11 cellular contexts compared by ENCODE assay signal in the genomic region with DNA sequence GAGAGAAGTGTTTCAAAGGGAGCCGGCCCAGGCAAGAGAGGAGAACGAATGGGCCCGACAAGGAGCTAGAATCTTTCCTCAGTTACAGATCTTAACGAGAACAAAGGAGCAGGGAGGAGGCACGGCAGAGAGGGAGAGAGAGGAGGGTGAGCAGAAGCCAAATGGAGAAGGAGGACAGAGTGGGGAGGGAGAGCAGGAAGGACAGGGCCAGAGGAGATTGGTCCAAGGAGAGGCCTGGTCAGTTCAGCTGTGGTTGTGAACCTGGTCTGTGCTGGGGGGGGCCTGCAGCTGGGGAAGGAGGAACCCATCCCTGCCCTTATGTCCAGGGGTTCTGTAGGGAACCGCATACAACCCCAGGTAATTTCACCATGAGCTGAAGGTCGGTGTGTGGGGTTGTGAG.
DNase-seq lines count a peak whose midpoint lies in the region; ATAC-seq and TF ChIP-seq lines count a peak whose summit lies in the region.
"Had no signal": no experiment of that assay in that cellular context is flagged by ENCODE, and none has a peak within 500 bp of the region (broad histone marks: within the 10 kb centered on the region; RNA-seq: fewer than 3 reads in every experiment).

No MANE protein-coding gene starts in this region.

- TF ChIP-seq CTCF in WTC11 (IDR thresholded peaks at IDR 0.05) (no peak), endothelial cell (IDR thresholded peaks at IDR 0.05; ENCODE audit: unreplicated experiment) (no peak), nephron progenitor cell (IDR thresholded peaks at IDR 0.05) (no peak)

- ATAC-seq in WTC11 (no peak), GM21619 (IDR thresholded peaks at IDR 0.05; ENCODE audit: unreplicated experiment) (no peak), HG03095 (IDR thresholded peaks at IDR 0.05; ENCODE audit: unreplicated experiment) (no peak)
- ATAC-seq: A549 had no signal

- H3K27ac Mint-ChIP-seq in WTC11, result no peak overlapping the region
- H3K27ac Mint-ChIP-seq in endothelial cell (ENCODE audit: unreplicated experiment), result peak overlapping the region; percentile 37
- no peak overlapping the region for H3K27ac Mint-ChIP-seq in nephron progenitor cell

- H3K4me3 Mint-ChIP-seq in WTC11, result no peak overlapping the region
- no peak overlapping the region for H3K4me3 Mint-ChIP-seq in endothelial cell (ENCODE audit: unreplicated experiment)
- peak overlapping the region; percentile 51 for H3K4me3 Mint-ChIP-seq in nephron progenitor cell

- H3K36me3 Mint-ChIP-seq in WTC11 (peaks cover 3% of the 10 kb centered on the region; the same call in 1 of the 2 replicates), endothelial cell (ENCODE audit: low read depth, unreplicated experiment) (no peaks in the 10 kb centered on the region), nephron progenitor cell (ENCODE audit: low read depth) (peaks cover 2% of the 10 kb centered on the region)

- H3K27me3 Mint-ChIP-seq in WTC11 (ENCODE audit: low read depth) (peaks cover 41% of the 10 kb centered on the region), endothelial cell (ENCODE audit: unreplicated experiment) (peaks cover 15% of the 10 kb centered on the region), nephron progenitor cell (ENCODE audit: low read depth, poor library complexity) (peaks cover 27% of the 10 kb centered on the region)

- CTCF ChIA-PET in WTC11 (lab: Charles Lee), result interaction anchor here (1.2 to 13.6 kb wide), 13 partner anchors 9 to 167 kb away, joined by 3 to 820 read pairs (median 12); partner anchors contain the start of gene KIRREL1

- no peaks in the 10 kb centered on the region for H3K9me3 Mint-ChIP-seq in WTC11
- H3K9me3 Mint-ChIP-seq in endothelial cell (ENCODE audit: unreplicated experiment), result no peaks in the 10 kb centered on the region
- peaks cover 2% of the 10 kb centered on the region for H3K9me3 Mint-ChIP-seq in nephron progenitor cell

- H3K4me1 Mint-ChIP-seq in WTC11 (peaks cover 65% of the 10 kb centered on the region), endothelial cell (ENCODE audit: unreplicated experiment) (peaks cover 9% of the 10 kb centered on the region), nephron progenitor cell (peaks cover 73% of the 10 kb centered on the region)

- DNase-seq in WTC11 (ENCODE audit: low spot score) (no peak), endothelial cell (ENCODE audit: low spot score) (no peak), nephron progenitor cell (no peak), HuH-7 (ENCODE audit: low spot score) (no peak), NCI-H1694 treated with DMSO at 0.1 percent for 48 hours (lab: John Stamatoyannopoulos, UW) (no peak)
- DNase-seq: AML-193, DMS53, GF-D8 had no signal

- POLR2A ChIA-PET in WTC11 (lab: Charles Lee), result no interaction called here

TF ChIP-seq in WTC11, 78 proteins besides CTCF, POLR2A, EP300 and RAD21:
- TF ChIP-seq ZNF263 (CRISPR knock-in tag; IDR thresholded peaks at IDR 0.05; ENCODE audit: low read depth) (peak; percentile 75; the same call in 1 of the 2 replicates), ATF1 (CRISPR knock-in tag; IDR thresholded peaks at IDR 0.05) (no peak)
